ENCODE assay signal across 1 cellular context in the genomic region with DNA sequence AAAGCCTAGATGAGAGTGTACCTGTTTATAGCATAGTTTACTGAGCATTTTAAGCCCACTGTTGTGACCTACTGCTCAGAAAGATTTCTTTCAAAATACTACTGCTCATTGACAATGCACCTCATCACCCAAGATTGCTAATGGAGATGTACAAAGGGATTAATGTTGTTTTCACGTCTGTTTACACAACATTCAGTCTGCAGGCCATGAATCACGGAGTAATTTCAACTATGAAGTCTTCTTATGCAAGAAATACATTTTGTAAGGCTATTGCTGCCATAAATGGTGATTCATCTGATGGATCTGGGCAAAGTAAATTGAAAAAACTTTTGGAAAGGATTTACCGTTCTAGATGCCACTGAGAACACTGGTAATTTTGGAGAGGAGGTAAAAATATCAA.
TF ChIP-seq lines count a peak whose summit lies in the region.

No MANE protein-coding gene starts in this region.

TF ChIP-seq in HepG2, 621 proteins besides CTCF, POLR2A, EP300 and RAD21 (continued from another document):
- TF ChIP-seq RFXAP (CRISPR knock-in tag; IDR thresholded peaks at IDR 0.05; ENCODE audit: borderline replicate concordance) = no peak
- no peak for TF ChIP-seq JUN (CRISPR knock-in tag; IDR thresholded peaks at IDR 0.05)
- TF ChIP-seq, protein P1, sequence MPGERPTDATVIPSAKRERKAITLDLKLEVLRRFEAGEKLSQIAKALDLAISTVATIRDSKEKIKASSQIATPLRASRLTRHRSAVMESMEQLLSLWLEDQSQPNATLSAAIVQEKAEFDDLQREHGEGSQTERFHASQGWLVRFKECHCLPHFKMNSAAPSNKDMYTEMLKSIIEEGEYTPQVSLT (CRISPR knock-in tag; IDR thresholded peaks at IDR 0.05; ENCODE audit: borderline replicate concordance, low read depth) = no peak
- TF ChIP-seq, protein P2, sequence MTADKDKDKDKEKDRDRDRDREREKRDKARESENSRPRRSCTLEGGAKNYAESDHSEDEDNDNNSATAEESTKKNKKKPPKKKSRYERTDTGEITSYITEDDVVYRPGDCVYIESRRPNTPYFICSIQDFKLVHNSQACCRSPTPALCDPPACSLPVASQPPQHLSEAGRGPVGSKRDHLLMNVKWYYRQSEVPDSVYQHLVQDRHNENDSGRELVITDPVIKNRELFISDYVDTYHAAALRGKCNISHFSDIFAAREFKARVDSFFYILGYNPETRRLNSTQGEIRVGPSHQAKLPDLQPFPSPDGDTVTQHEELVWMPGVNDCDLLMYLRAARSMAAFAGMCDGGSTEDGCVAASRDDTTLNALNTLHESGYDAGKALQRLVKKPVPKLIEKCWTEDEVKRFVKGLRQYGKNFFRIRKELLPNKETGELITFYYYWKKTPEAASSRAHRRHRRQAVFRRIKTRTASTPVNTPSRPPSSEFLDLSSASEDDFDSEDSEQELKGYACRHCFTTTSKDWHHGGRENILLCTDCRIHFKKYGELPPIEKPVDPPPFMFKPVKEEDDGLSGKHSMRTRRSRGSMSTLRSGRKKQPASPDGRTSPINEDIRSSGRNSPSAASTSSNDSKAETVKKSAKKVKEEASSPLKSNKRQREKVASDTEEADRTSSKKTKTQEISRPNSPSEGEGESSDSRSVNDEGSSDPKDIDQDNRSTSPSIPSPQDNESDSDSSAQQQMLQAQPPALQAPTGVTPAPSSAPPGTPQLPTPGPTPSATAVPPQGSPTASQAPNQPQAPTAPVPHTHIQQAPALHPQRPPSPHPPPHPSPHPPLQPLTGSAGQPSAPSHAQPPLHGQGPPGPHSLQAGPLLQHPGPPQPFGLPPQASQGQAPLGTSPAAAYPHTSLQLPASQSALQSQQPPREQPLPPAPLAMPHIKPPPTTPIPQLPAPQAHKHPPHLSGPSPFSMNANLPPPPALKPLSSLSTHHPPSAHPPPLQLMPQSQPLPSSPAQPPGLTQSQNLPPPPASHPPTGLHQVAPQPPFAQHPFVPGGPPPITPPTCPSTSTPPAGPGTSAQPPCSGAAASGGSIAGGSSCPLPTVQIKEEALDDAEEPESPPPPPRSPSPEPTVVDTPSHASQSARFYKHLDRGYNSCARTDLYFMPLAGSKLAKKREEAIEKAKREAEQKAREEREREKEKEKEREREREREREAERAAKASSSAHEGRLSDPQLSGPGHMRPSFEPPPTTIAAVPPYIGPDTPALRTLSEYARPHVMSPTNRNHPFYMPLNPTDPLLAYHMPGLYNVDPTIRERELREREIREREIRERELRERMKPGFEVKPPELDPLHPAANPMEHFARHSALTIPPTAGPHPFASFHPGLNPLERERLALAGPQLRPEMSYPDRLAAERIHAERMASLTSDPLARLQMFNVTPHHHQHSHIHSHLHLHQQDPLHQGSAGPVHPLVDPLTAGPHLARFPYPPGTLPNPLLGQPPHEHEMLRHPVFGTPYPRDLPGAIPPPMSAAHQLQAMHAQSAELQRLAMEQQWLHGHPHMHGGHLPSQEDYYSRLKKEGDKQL (CRISPR knock-in tag; IDR thresholded peaks at IDR 0.05; ENCODE audit: low read depth) = no peak
- no peak for TF ChIP-seq MEF2D (CRISPR knock-in tag; IDR thresholded peaks at IDR 0.05)
- TF ChIP-seq, protein P3, sequence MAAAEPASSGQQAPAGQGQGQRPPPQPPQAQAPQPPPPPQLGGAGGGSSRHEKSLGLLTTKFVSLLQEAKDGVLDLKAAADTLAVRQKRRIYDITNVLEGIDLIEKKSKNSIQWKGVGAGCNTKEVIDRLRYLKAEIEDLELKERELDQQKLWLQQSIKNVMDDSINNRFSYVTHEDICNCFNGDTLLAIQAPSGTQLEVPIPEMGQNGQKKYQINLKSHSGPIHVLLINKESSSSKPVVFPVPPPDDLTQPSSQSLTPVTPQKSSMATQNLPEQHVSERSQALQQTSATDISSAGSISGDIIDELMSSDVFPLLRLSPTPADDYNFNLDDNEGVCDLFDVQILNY (CRISPR knock-in tag; conservative IDR thresholded peaks at IDR 0.05) = no peak
- TF ChIP-seq, protein P4, sequence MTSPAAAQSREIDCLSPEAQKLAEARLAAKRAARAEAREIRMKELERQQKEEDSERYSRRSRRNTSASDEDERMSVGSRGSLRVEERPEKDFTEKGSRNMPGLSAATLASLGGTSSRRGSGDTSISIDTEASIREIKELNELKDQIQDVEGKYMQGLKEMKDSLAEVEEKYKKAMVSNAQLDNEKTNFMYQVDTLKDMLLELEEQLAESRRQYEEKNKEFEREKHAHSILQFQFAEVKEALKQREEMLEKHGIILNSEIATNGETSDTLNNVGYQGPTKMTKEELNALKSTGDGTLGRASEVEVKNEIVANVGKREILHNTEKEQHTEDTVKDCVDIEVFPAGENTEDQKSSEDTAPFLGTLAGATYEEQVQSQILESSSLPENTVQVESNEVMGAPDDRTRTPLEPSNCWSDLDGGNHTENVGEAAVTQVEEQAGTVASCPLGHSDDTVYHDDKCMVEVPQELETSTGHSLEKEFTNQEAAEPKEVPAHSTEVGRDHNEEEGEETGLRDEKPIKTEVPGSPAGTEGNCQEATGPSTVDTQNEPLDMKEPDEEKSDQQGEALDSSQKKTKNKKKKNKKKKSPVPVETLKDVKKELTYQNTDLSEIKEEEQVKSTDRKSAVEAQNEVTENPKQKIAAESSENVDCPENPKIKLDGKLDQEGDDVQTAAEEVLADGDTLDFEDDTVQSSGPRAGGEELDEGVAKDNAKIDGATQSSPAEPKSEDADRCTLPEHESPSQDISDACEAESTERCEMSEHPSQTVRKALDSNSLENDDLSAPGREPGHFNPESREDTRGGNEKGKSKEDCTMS (CRISPR knock-in tag; conservative IDR thresholded peaks at IDR 0.05) = no peak
